Comparison of ENCODE assay signal across 9 cellular contexts in the genomic region with DNA sequence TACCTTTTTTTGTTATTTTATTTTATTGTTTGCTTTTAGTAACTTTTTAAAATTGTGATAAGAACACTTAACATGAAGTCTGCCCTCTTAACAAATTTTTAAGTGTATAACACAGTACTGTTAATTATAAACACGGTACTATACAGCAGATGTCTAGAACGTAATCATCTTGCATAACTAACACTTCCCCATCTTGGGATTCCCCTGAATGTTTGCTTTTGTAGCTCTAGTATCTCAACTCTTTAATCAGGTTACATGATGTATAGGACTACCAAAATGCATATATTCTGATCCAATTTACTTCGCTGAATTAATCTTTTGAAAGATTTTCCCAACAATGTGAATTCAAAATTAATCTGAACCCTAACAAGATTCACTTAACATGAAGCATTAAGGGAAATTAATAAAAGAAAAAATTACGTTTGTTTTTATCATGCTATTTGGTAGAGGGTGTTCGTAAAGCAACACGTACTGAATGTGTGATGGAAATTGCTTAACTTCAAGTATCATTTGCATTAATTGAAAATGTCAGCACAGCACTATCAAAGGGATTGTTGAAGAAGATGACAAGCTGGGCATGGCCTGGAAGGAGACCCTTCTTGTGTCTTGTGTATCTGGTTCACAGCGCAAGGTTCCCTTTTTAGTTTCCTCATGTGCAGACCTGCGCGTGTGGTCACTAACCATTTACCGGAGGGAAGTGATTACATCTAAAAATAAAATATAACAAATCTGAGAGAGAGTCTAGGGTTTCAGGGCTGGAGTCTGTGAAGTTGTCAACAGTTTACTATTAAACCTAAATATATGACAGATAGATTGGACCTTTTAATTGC. TPM values are rescaled to one million over a fixed set of nuclear protein-coding genes. Genes with fewer than 3 reads are reported as not detected.
DNase-seq lines count a peak whose midpoint lies in the region; ATAC-seq lines count a peak whose summit lies in the region.
"Had no signal": no experiment of that assay in that cellular context is flagged by ENCODE, and none has a peak within 500 bp of the region (broad histone marks: within the 10 kb centered on the region; RNA-seq: fewer than 3 reads in every experiment).

No MANE protein-coding gene starts in this region.

- peaks cover 0 to 6% (median 0%) of the 10 kb centered on the region in 7 donors for H3K9me3 Mint-ChIP-seq in naive B cell
- H3K9me3 Mint-ChIP-seq: activated T-helper 1 cell treated with anti-CD3 and anti-CD28 coated beads, Interleukin-12 subunit alpha, Interleukin-12 subunit beta, Interleukin-2, Interleukin-4 antibody, amounts not matched to agents 30 ng/mL and 10 ng/mL and 1 ng/mL, durations not matched to agents 14 hours and 24 hours and 36 hours had no signal

- H3K4me3 Mint-ChIP-seq in naive B cell: peak overlapping the region; percentile 72 to 91 (median 80)
- H3K4me3 Mint-ChIP-seq: activated T-helper 1 cell treated with anti-CD3 and anti-CD28 coated beads, Interleukin-12 subunit alpha, Interleukin-12 subunit beta, Interleukin-2, Interleukin-4 antibody, amounts not matched to agents 30 ng/mL and 10 ng/mL and 1 ng/mL, durations not matched to agents 14 hours and 24 hours and 36 hours had no signal

- ATAC-seq in GM18909 (IDR thresholded peaks at IDR 0.05; ENCODE audit: poor library complexity, unreplicated experiment) (peak; percentile 92), GM21825 (IDR thresholded peaks at IDR 0.05; ENCODE audit: unreplicated experiment) (peak; percentile 84), HG03460 (IDR thresholded peaks at IDR 0.05; ENCODE audit: unreplicated experiment) (peak; percentile 90), naive B cell (ENCODE audit: low read depth in 2 of 2) (peak; percentile 86 to 87)

- no peaks in the 10 kb centered on the region for H3K27me3 Mint-ChIP-seq in naive B cell

- H3K36me3 Mint-ChIP-seq in naive B cell: peaks cover 15 to 46% of the 10 kb centered on the region in 2 donors

- H3K27ac Mint-ChIP-seq in naive B cell: peak overlapping the region; percentile 98 to 99 (median 99)
- H3K27ac Mint-ChIP-seq: activated T-helper 1 cell treated with anti-CD3 and anti-CD28 coated beads, Interleukin-12 subunit alpha, Interleukin-12 subunit beta, Interleukin-2, Interleukin-4 antibody, amounts not matched to agents 30 ng/mL and 10 ng/mL and 1 ng/mL, durations not matched to agents 14 hours and 24 hours and 36 hours had no signal

- H3K4me1 Mint-ChIP-seq in naive B cell: peaks cover 43 to 86% (median 61%) of the 10 kb centered on the region in 3 donors

- DNase-seq in naive B cell: peak; percentile 83
- no peak for DNase-seq in H4 (ENCODE audit: low spot score)
- DNase-seq in HUDEP-2 (lab: John Stamatoyannopoulos, UW; ENCODE audit: unreplicated experiment in 76 of 76): no peak
- no peak for DNase-seq in NCI-H2107 (lab: John Stamatoyannopoulos, UW)

RNA-seq across cellular contexts. Expression of a gene that starts 15.2 kb away (rescaled TPM):
- 10 to 100 TPM; 14.1 to 47.3 (median 31.9) TPM for polyA plus RNA-seq in naive B cell (ENCODE audit: low read depth in 6 of 6)
- total RNA-seq in H4 (2014; rRNA removed; shearing (Covaris generic)): 1.5 TPM in 1 of 2 replicates, not detected in the other
- total RNA-seq: activated T-helper 1 cell treated with anti-CD3 and anti-CD28 coated beads, Interleukin-12 subunit alpha, Interleukin-12 subunit beta, Interleukin-2, Interleukin-4 antibody, amounts not matched to agents 30 ng/mL and 10 ng/mL and 1 ng/mL, durations not matched to agents 14 hours and 24 hours and 36 hours; M059J had no signal
